Comparison of ENCODE assay signal across 8 cellular contexts in genomic region chr11:129960216-129961214, GRCh38. TPM values are rescaled to one million over a fixed set of nuclear protein-coding genes. Genes with fewer than 3 reads are reported as not detected.
A peak's percentile ranks its signal among the peaks of the same experiment; 100 is the strongest.
DNase-seq lines count a peak whose midpoint lies in the region; ATAC-seq and TF ChIP-seq lines count a peak whose summit lies in the region.

No MANE protein-coding gene starts in this region.

- ATAC-seq in GM21529 (IDR thresholded peaks at IDR 0.05; ENCODE audit: unreplicated experiment) = peak; percentile 95

- TF ChIP-seq CTCF in GM12865 (IDR thresholded peaks at IDR 0.05; ENCODE audit: insufficient read depth, low read depth, low read length, missing control alignments) = no peak

- no peak overlapping the region for H3K4me3 ChIP-seq in GM12865 (ENCODE audit: low read depth, low read length)

- DNase-seq in GM12865 (ENCODE audit: low read depth) = peak; percentile 63
- peak; percentile 66 for DNase-seq in HS-5 (ENCODE audit: low read depth)
- DNase-seq in dermis blood vessel endothelial cell = peak; percentile 66
- no peak for DNase-seq in NCI-H2029 (lab: John Stamatoyannopoulos, UW)
- DNase-seq in GDM1 (lab: John Stamatoyannopoulos, UW) = no peak
- no peak for DNase-seq in NCI-H748 treated with DMSO at 0.1 percent for 48 hours (lab: John Stamatoyannopoulos, UW)
- no peak for DNase-seq in DMS79 (lab: John Stamatoyannopoulos, UW)

RNA-seq across cellular contexts. Expression of gene PRDM10, which starts 42.1 kb away (rescaled TPM):
- total RNA-seq in dermis blood vessel endothelial cell = 7.1 and 9.0 TPM in 2 replicates

Comparison
In these comparisons a context has a peak if more than half of its experiments do, and no peak if none do; other contexts are left out.
1. DNase-seq: peak in GM12865 (single experiment), HS-5 (single experiment) and dermis blood vessel endothelial cell (single experiment); none in NCI-H2029 (single experiment), GDM1 (single experiment), NCI-H748 treated with DMSO at 0.1 percent for 48 hours (single experiment) and DMS79 (single experiment).